In genomic region chr3:190641564-190641963, GRCh38 we compare ENCODE assay signal across 39 cellular contexts.
"Had no signal": no experiment of that assay in that cellular context is flagged by ENCODE, and none has a peak within 500 bp of the region (broad histone marks: within the 10 kb centered on the region; RNA-seq: fewer than 3 reads in every experiment).

No MANE protein-coding gene starts in this region.

- H3K27me3 ChIP-seq: ascending aorta, cardiac muscle cell had no signal

- H3K36me3 ChIP-seq: ascending aorta, cardiac muscle cell had no signal

- H3K9me3 ChIP-seq: ascending aorta had no signal

- ATAC-seq: activated CD4-positive, alpha-beta T cell treated with anti-CD3 and anti-CD28 coated beads for 36 hours; activated CD4-positive, CD25-positive, alpha-beta regulatory T cell treated with anti-CD3 and anti-CD28 coated beads, Interleukin-2, amount 50 U/mL, for 24 hours; activated CD8-positive, alpha-beta memory T cell treated with anti-CD3 and anti-CD28 coated beads, Interleukin-2, amount 10 ng/mL, durations not matched to agents 7 days and 5 days; activated CD8-positive, alpha-beta T cell treated with anti-CD3 and anti-CD28 coated beads, Interleukin-2, amount 10 ng/mL, durations not matched to agents 7 days and 5 days; activated naive CD8-positive, alpha-beta T cell treated with anti-CD3 and anti-CD28 coated beads, Interleukin-2, amount 50 U/mL, for 24 hours had no signal

- H3K36me3 Mint-ChIP-seq: brain had no signal

- FAIRE-seq: bronchial epithelial cell, TTC549 had no signal

- H3K27me3 Mint-ChIP-seq: activated CD4-positive, alpha-beta memory T cell treated with anti-CD3 and anti-CD28 coated beads, Interleukin-2, amount 10 ng/mL, durations not matched to agents 7 days and 5 days; activated CD4-positive, alpha-beta T cell treated with anti-CD3 and anti-CD28 coated beads for 36 hours; activated CD4-positive, alpha-beta T cell treated with anti-CD3 and anti-CD28 coated beads, Interleukin-2, amount 10 ng/mL, durations not matched to agents 7 days and 5 days; activated CD8-positive, alpha-beta memory T cell treated with anti-CD3 and anti-CD28 coated beads, Interleukin-2, amount 10 ng/mL, durations not matched to agents 7 days and 5 days; activated naive CD4-positive, alpha-beta T cell treated with anti-CD3 and anti-CD28 coated beads, Interleukin-2, amount 10 ng/mL, durations not matched to agents 7 days and 5 days; activated naive CD4-positive, alpha-beta T cell treated with anti-CD3 and anti-CD28 coated beads, Interleukin-2, amount 50 U/mL, for 24 hours; activated naive CD8-positive, alpha-beta T cell; activated naive CD8-positive, alpha-beta T cell treated with anti-CD3 and anti-CD28 coated beads, Interleukin-2, amount 10 ng/mL, durations not matched to agents 7 days and 5 days; activated naive CD8-positive, alpha-beta T cell treated with anti-CD3 and anti-CD28 coated beads, Interleukin-2, amount 50 U/mL, for 24 hours; activated T-cell treated with anti-CD3 and anti-CD28 coated beads, Interleukin-2, amount 50 U/mL, for 24 hours; central memory CD8-positive, alpha-beta T cell had no signal

- DNase-seq: activated CD4-positive, alpha-beta memory T cell treated with anti-CD3 and anti-CD28 coated beads, Interleukin-2, amount 10 ng/mL, durations not matched to agents 7 days and 5 days; activated CD4-positive, alpha-beta T cell treated with anti-CD3 and anti-CD28 coated beads for 1 hour; activated CD4-positive, alpha-beta T cell treated with anti-CD3 and anti-CD28 coated beads for 36 hours; activated CD4-positive, alpha-beta T cell treated with anti-CD3 and anti-CD28 coated beads for 48 hours; activated CD4-positive, alpha-beta T cell treated with anti-CD3 and anti-CD28 coated beads, Interleukin-2, amount 10 ng/mL, durations not matched to agents 7 days and 5 days; activated CD4-positive, alpha-beta T cell treated with anti-CD3 and anti-CD28 coated beads, Interleukin-2, amount 50 U/mL, for 48 hours; activated CD4-positive, CD25-positive, alpha-beta regulatory T cell; activated CD8-positive, alpha-beta memory T cell treated with anti-CD3 and anti-CD28 coated beads for 24 hours; activated CD8-positive, alpha-beta memory T cell treated with anti-CD3 and anti-CD28 coated beads, Interleukin-2, amount 10 ng/mL, durations not matched to agents 7 days and 5 days; activated CD8-positive, alpha-beta memory T cell treated with anti-CD3 and anti-CD28 coated beads, Interleukin-2, amount 50 U/mL, for 48 hours; activated CD8-positive, alpha-beta T cell treated with anti-CD3 and anti-CD28 coated beads, Interleukin-2, amount 10 ng/mL, durations not matched to agents 7 days and 5 days; activated effector memory CD4-positive, alpha-beta T cell treated with Interleukin-2 at 50 U/mL for 16 hours; activated gamma-delta T cell; activated naive CD4-positive, alpha-beta T cell treated with anti-CD3 and anti-CD28 coated beads, Interleukin-2, amount 10 ng/mL, durations not matched to agents 7 days and 5 days; activated naive CD4-positive, alpha-beta T cell treated with Interleukin-2 at 50 U/mL for 16 hours; activated naive CD8-positive, alpha-beta T cell treated with anti-CD3 and anti-CD28 coated beads, Interleukin-2, amount 10 ng/mL, durations not matched to agents 7 days and 5 days; activated naive CD8-positive, alpha-beta T cell treated with anti-CD3 and anti-CD28 coated beads, Interleukin-2, amount 50 U/mL, for 24 hours; activated T-cell treated with anti-CD3 and anti-CD28 coated beads, Interleukin-2, amount 50 U/mL, for 24 hours; activated T-cell treated with anti-CD3 and anti-CD28 coated beads, Interleukin-2, amount 50 U/mL, for 48 hours; amygdala; anterior cingulate cortex; caudate nucleus; SW 1271; T-helper 1 cell; T-helper 2 cell; T-helper 9 cell had no signal

- H3K4me3 ChIP-seq: ascending aorta, cardiac muscle cell had no signal

- H3K27ac Mint-ChIP-seq: activated CD4-positive, alpha-beta memory T cell treated with anti-CD3 and anti-CD28 coated beads, Interleukin-2, amount 10 ng/mL, durations not matched to agents 7 days and 5 days; activated CD4-positive, alpha-beta T cell treated with anti-CD3 and anti-CD28 coated beads for 36 hours; activated CD4-positive, alpha-beta T cell treated with anti-CD3 and anti-CD28 coated beads, Interleukin-2, amount 10 ng/mL, durations not matched to agents 7 days and 5 days; activated CD8-positive, alpha-beta memory T cell treated with anti-CD3 and anti-CD28 coated beads, Interleukin-2, amount 10 ng/mL, durations not matched to agents 7 days and 5 days; activated CD8-positive, alpha-beta T cell treated with anti-CD3 and anti-CD28 coated beads, Interleukin-2, amount 10 ng/mL, durations not matched to agents 7 days and 5 days; activated naive CD4-positive, alpha-beta T cell treated with anti-CD3 and anti-CD28 coated beads, Interleukin-2, amount 10 ng/mL, durations not matched to agents 7 days and 5 days; activated naive CD4-positive, alpha-beta T cell treated with anti-CD3 and anti-CD28 coated beads, Interleukin-2, amount 50 U/mL, for 24 hours; activated naive CD8-positive, alpha-beta T cell; activated naive CD8-positive, alpha-beta T cell treated with anti-CD3 and anti-CD28 coated beads, Interleukin-2, amount 10 ng/mL, durations not matched to agents 7 days and 5 days; activated naive CD8-positive, alpha-beta T cell treated with anti-CD3 and anti-CD28 coated beads, Interleukin-2, amount 50 U/mL, for 24 hours; activated T-cell treated with anti-CD3 and anti-CD28 coated beads, Interleukin-2, amount 50 U/mL, for 24 hours; activated T-helper 2 cell treated with anti-CD3 and anti-CD28 coated beads, Interferon-gamma antibody, Interleukin-2, Interleukin-4, amounts not matched to agents 10 μg/mL and 5 μg/mL and 100 μg/mL, durations not matched to agents 14 hours and 24 hours and 36 hours; brain; T-helper 1 cell treated with Interleukin-12 subunit alpha and Interleukin-12 subunit beta and Interleukin-4 antibody, amounts not matched to agents 30 μg/mL and 1 μg/mL, for 36 hours; T-helper 2 cell treated with Interferon-gamma antibody and Interleukin-4, amounts not matched to agents 5 μg/mL and 100 μg/mL, for 36 hours had no signal

- H3K4me3 Mint-ChIP-seq: activated CD4-positive, alpha-beta memory T cell treated with anti-CD3 and anti-CD28 coated beads, Interleukin-2, amount 10 ng/mL, durations not matched to agents 7 days and 5 days; activated CD4-positive, alpha-beta T cell treated with anti-CD3 and anti-CD28 coated beads for 36 hours; activated CD4-positive, alpha-beta T cell treated with anti-CD3 and anti-CD28 coated beads, Interleukin-2, amount 10 ng/mL, durations not matched to agents 7 days and 5 days; activated CD8-positive, alpha-beta memory T cell treated with anti-CD3 and anti-CD28 coated beads, Interleukin-2, amount 10 ng/mL, durations not matched to agents 7 days and 5 days; activated CD8-positive, alpha-beta T cell treated with anti-CD3 and anti-CD28 coated beads, Interleukin-2, amount 10 ng/mL, durations not matched to agents 7 days and 5 days; activated naive CD4-positive, alpha-beta T cell treated with anti-CD3 and anti-CD28 coated beads, Interleukin-2, amount 10 ng/mL, durations not matched to agents 7 days and 5 days; activated naive CD4-positive, alpha-beta T cell treated with anti-CD3 and anti-CD28 coated beads, Interleukin-2, amount 50 U/mL, for 24 hours; activated naive CD8-positive, alpha-beta T cell; activated naive CD8-positive, alpha-beta T cell treated with anti-CD3 and anti-CD28 coated beads, Interleukin-2, amount 10 ng/mL, durations not matched to agents 7 days and 5 days; activated naive CD8-positive, alpha-beta T cell treated with anti-CD3 and anti-CD28 coated beads, Interleukin-2, amount 50 U/mL, for 24 hours; activated T-cell treated with anti-CD3 and anti-CD28 coated beads, Interleukin-2, amount 50 U/mL, for 24 hours; brain; central memory CD8-positive, alpha-beta T cell; T-helper 1 cell treated with Interleukin-12 subunit alpha and Interleukin-12 subunit beta and Interleukin-4 antibody, amounts not matched to agents 30 μg/mL and 1 μg/mL, for 36 hours; T-helper 2 cell treated with Interferon-gamma antibody and Interleukin-4, amounts not matched to agents 5 μg/mL and 100 μg/mL, for 36 hours had no signal

- H3K9me3 Mint-ChIP-seq: activated CD4-positive, alpha-beta memory T cell treated with anti-CD3 and anti-CD28 coated beads, Interleukin-2, amount 10 ng/mL, durations not matched to agents 7 days and 5 days; activated CD4-positive, alpha-beta T cell treated with anti-CD3 and anti-CD28 coated beads, Interleukin-2, amount 10 ng/mL, durations not matched to agents 7 days and 5 days; activated naive CD4-positive, alpha-beta T cell treated with anti-CD3 and anti-CD28 coated beads, Interleukin-2, amount 10 ng/mL, durations not matched to agents 7 days and 5 days; activated naive CD4-positive, alpha-beta T cell treated with anti-CD3 and anti-CD28 coated beads, Interleukin-2, amount 50 U/mL, for 24 hours; activated naive CD8-positive, alpha-beta T cell treated with anti-CD3 and anti-CD28 coated beads, Interleukin-2, amount 10 ng/mL, durations not matched to agents 7 days and 5 days; activated naive CD8-positive, alpha-beta T cell treated with anti-CD3 and anti-CD28 coated beads, Interleukin-2, amount 50 U/mL, for 24 hours; activated T-cell treated with anti-CD3 and anti-CD28 coated beads, Interleukin-2, amount 50 U/mL, for 24 hours; activated T-helper 2 cell treated with anti-CD3 and anti-CD28 coated beads, Interferon-gamma antibody, Interleukin-2, Interleukin-4, amounts not matched to agents 10 μg/mL and 5 μg/mL and 100 μg/mL, durations not matched to agents 14 hours and 24 hours and 36 hours; brain; central memory CD8-positive, alpha-beta T cell; T-helper 1 cell treated with Interleukin-12 subunit alpha and Interleukin-12 subunit beta and Interleukin-4 antibody, amounts not matched to agents 30 μg/mL and 1 μg/mL, for 36 hours; T-helper 2 cell treated with Interferon-gamma antibody and Interleukin-4, amounts not matched to agents 5 μg/mL and 100 μg/mL, for 36 hours had no signal

- H3K4me1 Mint-ChIP-seq: activated CD4-positive, alpha-beta memory T cell treated with anti-CD3 and anti-CD28 coated beads, Interleukin-2, amount 10 ng/mL, durations not matched to agents 7 days and 5 days; activated CD4-positive, alpha-beta T cell treated with anti-CD3 and anti-CD28 coated beads for 36 hours; activated CD4-positive, alpha-beta T cell treated with anti-CD3 and anti-CD28 coated beads, Interleukin-2, amount 10 ng/mL, durations not matched to agents 7 days and 5 days; activated CD8-positive, alpha-beta memory T cell treated with anti-CD3 and anti-CD28 coated beads, Interleukin-2, amount 10 ng/mL, durations not matched to agents 7 days and 5 days; activated naive CD4-positive, alpha-beta T cell treated with anti-CD3 and anti-CD28 coated beads, Interleukin-2, amount 10 ng/mL, durations not matched to agents 7 days and 5 days; activated naive CD4-positive, alpha-beta T cell treated with anti-CD3 and anti-CD28 coated beads, Interleukin-2, amount 50 U/mL, for 24 hours; activated naive CD8-positive, alpha-beta T cell treated with anti-CD3 and anti-CD28 coated beads, Interleukin-2, amount 10 ng/mL, durations not matched to agents 7 days and 5 days; activated naive CD8-positive, alpha-beta T cell treated with anti-CD3 and anti-CD28 coated beads, Interleukin-2, amount 50 U/mL, for 24 hours; brain; central memory CD8-positive, alpha-beta T cell had no signal

- H3K27ac ChIP-seq: ascending aorta, cardiac muscle cell, VCaP had no signal

- H3K4me1 ChIP-seq: ascending aorta had no signal
